24 cellular contexts compared by ENCODE assay signal in genomic region chr1:30039354-30040080, GRCh38.
DNase-seq lines count a peak whose midpoint lies in the region; ATAC-seq and TF ChIP-seq lines count a peak whose summit lies in the region.
"Had no signal": no experiment of that assay in that cellular context is flagged by ENCODE, and none has a peak within 500 bp of the region (broad histone marks: within the 10 kb centered on the region; RNA-seq: fewer than 3 reads in every experiment).

No MANE protein-coding gene starts in this region.

- DNase-seq in right atrium auricular region (ENCODE audit: low spot score) (peak; percentile 36), left ventricle myocardium superior (no peak), islet precursor cell (peak; percentile 40), osteocyte (ENCODE audit: extremely low spot score, unreplicated experiment) (peak; percentile 48), Ammon's horn (ENCODE audit: low spot score) (no peak), ACHN (no peak)
- DNase-seq: BE2C, EL, GF-D8, GM23248, MV-4-11, NCI-H1105 treated with DMSO at 0.1 percent for 48 hours, NCI-H2029 treated with DMSO at 0.1 percent for 48 hours, NCI-H2171, NCI-H345, NCI-H524, NCI-H774, SIG-M5 had no signal

- H3K36me3 ChIP-seq in right atrium auricular region, result no peaks in the 10 kb centered on the region
- H3K36me3 ChIP-seq: BE2C, HAP-1 had no signal

- no peaks in the 10 kb centered on the region for H3K9me3 Mint-ChIP-seq in osteocyte (ENCODE audit: unreplicated experiment)
- H3K9me3 Mint-ChIP-seq: IgD-negative memory B cell had no signal

- H3K27ac Mint-ChIP-seq in osteocyte (ENCODE audit: unreplicated experiment), result no peak overlapping the region
- H3K27ac Mint-ChIP-seq: IgD-negative memory B cell had no signal

- no peak overlapping the region for H3K4me3 Mint-ChIP-seq in osteocyte (ENCODE audit: unreplicated experiment)

- H3K27me3 Mint-ChIP-seq in osteocyte (ENCODE audit: unreplicated experiment), result no peaks in the 10 kb centered on the region

- H3K4me1 Mint-ChIP-seq in osteocyte (ENCODE audit: unreplicated experiment), result peaks cover 3% of the 10 kb centered on the region
- H3K4me1 Mint-ChIP-seq: IgD-negative memory B cell had no signal

- H3K4me1 ChIP-seq in right atrium auricular region, result no peaks in the 10 kb centered on the region
- H3K4me1 ChIP-seq: BE2C, HAP-1 had no signal

- no peak overlapping the region for H3K27ac ChIP-seq in right atrium auricular region
- H3K27ac ChIP-seq: GM23248 had no signal

- no peaks in the 10 kb centered on the region for H3K27me3 ChIP-seq in right atrium auricular region
- H3K27me3 ChIP-seq: BE2C had no signal

- intact Hi-C loops in left ventricle myocardium superior (cut with micrococcal nuclease), result no loop called here

- ATAC-seq in left ventricle myocardium superior (no peak), HG03159 (IDR thresholded peaks at IDR 0.05; ENCODE audit: unreplicated experiment) (no peak), GM18517 (IDR thresholded peaks at IDR 0.05; ENCODE audit: unreplicated experiment) (no peak)
- ATAC-seq: Panc1, SK-N-SH treated with all-trans-retinoic acid at 6 μM for 48 hours had no signal

- TF ChIP-seq CTCF in right atrium auricular region (IDR thresholded peaks at IDR 0.05), result no peak
- no peak for TF ChIP-seq CTCF in osteocyte (IDR thresholded peaks at IDR 0.05)

- in situ Hi-C loops in ACHN (cut with HindIII; ENCODE audit: low pct_ligation_motif_present, low pct_unique_long_range_greater_than_20kb, low sequenced_read_pairs), result no loop called here

- H3K36me3 Mint-ChIP-seq in osteocyte (ENCODE audit: unreplicated experiment), result no peaks in the 10 kb centered on the region
- H3K36me3 Mint-ChIP-seq: IgD-negative memory B cell had no signal

- H3K4me3 ChIP-seq in right atrium auricular region, result no peak overlapping the region
- H3K4me3 ChIP-seq: GM23248, HAP-1 had no signal

- no peaks in the 10 kb centered on the region for H3K9me3 ChIP-seq in right atrium auricular region
- H3K9me3 ChIP-seq: BE2C, HAP-1 had no signal

Comparison
In these comparisons a context has a peak if more than half of its experiments do, and no peak if none do; other contexts are left out.
1. DNase-seq: peak in right atrium auricular region (single experiment), islet precursor cell (single experiment) and osteocyte (single experiment); none in left ventricle myocardium superior (single experiment), Ammon's horn (single experiment) and ACHN (single experiment).